1 cellular context compared by ENCODE assay signal in genomic region chr14:50834802-50835276, GRCh38.
A peak's percentile ranks its signal among the peaks of the same experiment; 100 is the strongest.
TF ChIP-seq lines count a peak whose summit lies in the region.

No MANE protein-coding gene starts in this region.

TF ChIP-seq in HepG2, 621 proteins besides CTCF, POLR2A, EP300 and RAD21 (continued from another document and continues in another):
- TF ChIP-seq ARID5B (CRISPR knock-in tag; IDR thresholded peaks at IDR 0.05) (peak; percentile 94), PITX1 (CRISPR knock-in tag; IDR thresholded peaks at IDR 0.05) (peak; percentile 46; the same call in 1 of the 2 replicates), SMYD3 (CRISPR knock-in tag; IDR thresholded peaks at IDR 0.05) (no peak), ZNF605 (CRISPR knock-in tag; IDR thresholded peaks at IDR 0.05) (0 out of 2 replicates have a peak, but pooled peaks have one; percentile 32), ZBTB4 (CRISPR knock-in tag; IDR thresholded peaks at IDR 0.05; ENCODE audit: borderline replicate concordance) (no peak), GZF1 (CRISPR knock-in tag; IDR thresholded peaks at IDR 0.05) (no peak), CC2D1A (CRISPR knock-in tag; IDR thresholded peaks at IDR 0.05) (no peak), NCOA2 (CRISPR knock-in tag; IDR thresholded peaks at IDR 0.05) (peak; percentile 57; the same call in 1 of the 2 replicates), ZBTB49 (CRISPR knock-in tag; IDR thresholded peaks at IDR 0.05; ENCODE audit: borderline replicate concordance) (no peak), THAP11 (CRISPR knock-in tag; IDR thresholded peaks at IDR 0.05) (0 out of 2 replicates have a peak, but pooled peaks have one; percentile 51), ZNF768 (CRISPR knock-in tag; IDR thresholded peaks at IDR 0.05) (no peak), RBM22 (optimal IDR thresholded peaks at IDR 0.05; ENCODE audit: low read length) (no peak), ZSCAN12 (CRISPR knock-in tag; IDR thresholded peaks at IDR 0.05) (no peak), ZNF329 (CRISPR knock-in tag; IDR thresholded peaks at IDR 0.05; ENCODE audit: low read depth) (no peak), MAZ (IDR thresholded peaks at IDR 0.05; ENCODE audit: borderline replicate concordance, low read depth, low read length) (no peak), MAZ (CRISPR knock-in tag; IDR thresholded peaks at IDR 0.05; ENCODE audit: low read depth) (no peak), ZFP1 (CRISPR knock-in tag; IDR thresholded peaks at IDR 0.05) (no peak), CENPBD1 (CRISPR knock-in tag; IDR thresholded peaks at IDR 0.05; ENCODE audit: borderline replicate concordance, low read depth) (no peak), TGIF2 (CRISPR knock-in tag; IDR thresholded peaks at IDR 0.05) (no peak), ETS1 (CRISPR knock-in tag; IDR thresholded peaks at IDR 0.05) (no peak), ZNF142 (CRISPR knock-in tag; IDR thresholded peaks at IDR 0.05) (no peak), GTF3A (CRISPR knock-in tag; conservative IDR thresholded peaks at IDR 0.05) (no peak), ZC3H4 (CRISPR knock-in tag; IDR thresholded peaks at IDR 0.05; ENCODE audit: borderline replicate concordance) (no peak), AGO2 (optimal IDR thresholded peaks at IDR 0.05; ENCODE audit: low read depth, low read length) (no peak), PRPF4 (IDR thresholded peaks at IDR 0.05; ENCODE audit: low read depth, low read length, poor library complexity, severe bottlenecking) (no peak), GPBP1L1 (CRISPR knock-in tag; IDR thresholded peaks at IDR 0.05) (no peak), KDM6A (CRISPR knock-in tag; IDR thresholded peaks at IDR 0.05; ENCODE audit: low read depth) (no peak), ZSCAN30 (CRISPR knock-in tag; IDR thresholded peaks at IDR 0.05) (no peak), ZNF513 (CRISPR knock-in tag; conservative IDR thresholded peaks at IDR 0.05) (no peak), NR0B2 (CRISPR knock-in tag; IDR thresholded peaks at IDR 0.05) (no peak), PTBP1 (IDR thresholded peaks at IDR 0.05; ENCODE audit: low read depth, low read length, poor library complexity, severe bottlenecking) (no peak), MAFG (CRISPR knock-in tag; IDR thresholded peaks at IDR 0.05) (no peak), HBP1 (CRISPR knock-in tag; IDR thresholded peaks at IDR 0.05; ENCODE audit: low read depth) (no peak), NAIF1 (CRISPR knock-in tag; IDR thresholded peaks at IDR 0.05; ENCODE audit: borderline replicate concordance) (no peak), ZFP37 (CRISPR knock-in tag; IDR thresholded peaks at IDR 0.05; ENCODE audit: borderline replicate concordance) (no peak), XRCC5 (optimal IDR thresholded peaks at IDR 0.05; ENCODE audit: low read length) (no peak), FIP1L1 (IDR thresholded peaks at IDR 0.05; ENCODE audit: borderline replicate concordance, insufficient read depth, low read depth, low read length) (no peak)
